ENCODE assay signal across 12 cellular contexts in the genomic region with DNA sequence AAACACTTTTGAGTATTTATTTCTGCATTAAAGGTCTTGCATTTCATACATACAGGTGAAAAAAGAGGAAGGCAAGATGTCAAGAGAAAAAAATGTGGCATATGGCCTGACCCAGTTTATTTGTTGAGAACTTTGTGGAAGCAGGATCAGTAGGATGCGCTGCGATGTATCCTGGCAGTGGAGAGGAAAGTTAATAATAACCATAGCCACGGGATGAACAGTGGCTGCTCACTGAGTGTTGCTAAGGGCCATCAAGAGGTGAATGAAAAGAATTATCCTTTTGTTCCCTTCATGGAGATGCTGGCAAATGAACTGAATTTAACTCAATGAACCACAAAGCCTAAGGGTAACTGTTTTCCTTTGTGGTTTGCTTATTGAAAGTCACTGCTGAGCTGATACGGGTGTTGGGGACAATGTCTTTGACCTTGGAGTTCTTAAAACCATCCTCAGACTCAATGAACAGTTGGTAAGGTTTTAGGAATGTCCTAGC.
"Had no signal": no experiment of that assay in that cellular context is flagged by ENCODE, and none has a peak within 500 bp of the region (broad histone marks: within the 10 kb centered on the region; RNA-seq: fewer than 3 reads in every experiment).

No MANE protein-coding gene starts in this region.

- H3K4me3 ChIP-seq: heart right ventricle, sigmoid colon, thoracic aorta had no signal

- H3K4me1 ChIP-seq: heart right ventricle, sigmoid colon had no signal

- H3K9me3 ChIP-seq: sigmoid colon, thoracic aorta had no signal

- H3K27ac ChIP-seq: heart right ventricle, sigmoid colon, thoracic aorta had no signal

- DNase-seq: activated CD4-positive, alpha-beta memory T cell treated with anti-CD3 and anti-CD28 coated beads, Interleukin-2, amount 10 ng/mL, durations not matched to agents 7 days and 5 days; activated CD4-positive, alpha-beta T cell treated with anti-CD3 and anti-CD28 coated beads for 1 hour; activated gamma-delta T cell; activated naive CD8-positive, alpha-beta T cell treated with anti-CD3 and anti-CD28 coated beads for 36 hours; activated T-cell treated with anti-CD3 and anti-CD28 coated beads, Interleukin-2, amount 50 U/mL, for 48 hours; heart right ventricle; left ventricle myocardium superior; mesenchymal stem cell; nephron progenitor cell; sigmoid colon; stimulated activated CD4-positive, alpha-beta T cell treated with anti-CD3 and anti-CD28 coated beads, Interleukin-12 subunit alpha, Interleukin-12 subunit beta, amount 100 ng/mL, for 4 hours had no signal

- ATAC-seq: heart right ventricle, left ventricle myocardium superior had no signal

- H3K36me3 ChIP-seq: heart right ventricle, sigmoid colon, thoracic aorta had no signal

- H3K27me3 ChIP-seq: heart right ventricle, sigmoid colon had no signal
